ENCODE assay signal across 9 cellular contexts in genomic region chr1:84988588-84988987, GRCh38. TPM values are rescaled to one million over a fixed set of nuclear protein-coding genes. Genes with fewer than 3 reads are reported as not detected.
DNase-seq lines count a peak whose midpoint lies in the region; ATAC-seq, FAIRE-seq and TF ChIP-seq lines count a peak whose summit lies in the region.
"Had no signal": no experiment of that assay in that cellular context is flagged by ENCODE, and none has a peak within 500 bp of the region (broad histone marks: within the 10 kb centered on the region; RNA-seq: fewer than 3 reads in every experiment).

No MANE protein-coding gene starts in this region.

- BruUV-seq in HepG2 (replicated peaks; lab: Mats Ljungman, UMichigan), result no TSS peak

- H3K27me3 ChIP-seq in HepG2 (ENCODE audit: control insufficient read depth in 1 of 2, insufficient read depth in 2 of 2, low read length in 2 of 2), result peaks cover 0 to 5% of the 10 kb centered on the region in 2 experiments; a peak in 2 of 5 replicates

- peak overlapping the region; percentile 60 for H3K27ac Mint-ChIP-seq in activated naive CD8-positive, alpha-beta T cell treated with anti-CD3 and anti-CD28 coated beads, Interleukin-2, amount 50 U/mL, for 24 hours

- TF ChIP-seq POLR2A in HepG2 (IDR thresholded peaks at IDR 0.05; ENCODE audit: insufficient read depth in 1 of 2, low read depth in 2 of 2, low read length in 2 of 2), result no peak

- DNase-seq in activated naive CD8-positive, alpha-beta T cell treated with anti-CD3 and anti-CD28 coated beads, Interleukin-2, amount 50 U/mL, for 24 hours, result no peak
- no peak for DNase-seq in HepG2 (ENCODE audit: low spot score)
- DNase-seq in COR-L47 (lab: John Stamatoyannopoulos, UW), result no peak
- DNase-seq in NCI-H2171 treated with DMSO at 0.1 percent for 48 hours (lab: John Stamatoyannopoulos, UW), result no peak
- no peak for DNase-seq in NCI-H1417 treated with DMSO at 0.1 percent for 48 hours (lab: John Stamatoyannopoulos, UW)
- DNase-seq: stimulated activated CD4-positive, alpha-beta T cell treated with anti-CD3 and anti-CD28 coated beads, Interleukin-1b, Interleukin-23, amount 100 ng/mL, for 48 hours had no signal

- H3K4me2 ChIP-seq in HepG2 (ENCODE audit: low read depth, low read length), result no peak overlapping the region

- H3K4me3 Mint-ChIP-seq in activated naive CD8-positive, alpha-beta T cell treated with anti-CD3 and anti-CD28 coated beads, Interleukin-2, amount 50 U/mL, for 24 hours, result no peak overlapping the region

- in situ Hi-C loops in HepG2 (cut with HindIII; ENCODE audit: extremely low pct_ligation_motif_present, low pct_unique_long_range_greater_than_20kb), result no loop called here

- FAIRE-seq in HepG2 (lab: Jason Lieb, UNC), result no peak

- no peaks in the 10 kb centered on the region for H3K36me3 ChIP-seq in HepG2 (replicated peaks in 1 of 2; ENCODE audit: control insufficient read depth in 1 of 2, insufficient read depth in 2 of 2, low read length in 2 of 2)

- no peaks in the 10 kb centered on the region for H3K9me3 ChIP-seq in HepG2 (ENCODE audit: low read length)

- H3K36me3 Mint-ChIP-seq in activated naive CD8-positive, alpha-beta T cell treated with anti-CD3 and anti-CD28 coated beads, Interleukin-2, amount 50 U/mL, for 24 hours (ENCODE audit: low read depth), result peaks cover 37% of the 10 kb centered on the region

- H3K9ac ChIP-seq in HepG2 (ENCODE audit: insufficient read depth, low read depth, low read length), result no peak overlapping the region

- CTCF ChIA-PET in HepG2 (lab: Yijun Ruan, JAX; ENCODE audit: low intra/inter-chr PET ratio, low total read pairs), result no interaction called here

- intact Hi-C loops in HepG2 (cut with micrococcal nuclease; ENCODE audit: unreplicated experiment), result no loop called here

- POLR2A ChIA-PET in HepG2 (lab: Yijun Ruan, JAX), result no interaction called here

- no peak overlapping the region for H3K4me3 ChIP-seq in HepG2 (replicated peaks in 1 of 3; ENCODE audit: insufficient read depth in 1 of 3, low read depth in 2 of 3, low read length in 3 of 3)

- peak; percentile 47 for ATAC-seq in GM18520 (IDR thresholded peaks at IDR 0.05; ENCODE audit: unreplicated experiment)
- peak; percentile 78 for ATAC-seq in GM21447 (IDR thresholded peaks at IDR 0.05; ENCODE audit: unreplicated experiment)
- ATAC-seq in HG03196 (IDR thresholded peaks at IDR 0.05; ENCODE audit: unreplicated experiment), result peak; percentile 73
- ATAC-seq in activated naive CD8-positive, alpha-beta T cell treated with anti-CD3 and anti-CD28 coated beads, Interleukin-2, amount 50 U/mL, for 24 hours, result peak; percentile 87
- ATAC-seq in HepG2, result no peak

- no peak for TF ChIP-seq CTCF in HepG2 (CRISPR knock-in tag; IDR thresholded peaks at IDR 0.05)

- no peaks in the 10 kb centered on the region for H3K9me3 Mint-ChIP-seq in activated naive CD8-positive, alpha-beta T cell treated with anti-CD3 and anti-CD28 coated beads, Interleukin-2, amount 50 U/mL, for 24 hours

- H3K27me3 Mint-ChIP-seq in activated naive CD8-positive, alpha-beta T cell treated with anti-CD3 and anti-CD28 coated beads, Interleukin-2, amount 50 U/mL, for 24 hours, result peaks cover 2% of the 10 kb centered on the region

- 2% methylated on average over 2 of the region's 2 CpGs for WGBS in HepG2 (ENCODE audit: low lambda C conversion rate)

- H3K27ac ChIP-seq in HepG2 (ENCODE audit: extremely low read length, insufficient read depth, low read length), result no peak overlapping the region

- TF ChIP-seq EP300 in HepG2 (IDR thresholded peaks at IDR 0.05; ENCODE audit: low read depth in 2 of 2, low read length in 2 of 2) (no peak), HepG2 (CRISPR knock-in tag; IDR thresholded peaks at IDR 0.05; ENCODE audit: borderline replicate concordance) (no peak)

- no peak overlapping the region for H2AFZ ChIP-seq in HepG2 (ENCODE audit: low read length)

- no peaks in the 10 kb centered on the region for H4K20me1 ChIP-seq in HepG2 (ENCODE audit: insufficient read depth, low read length)

- H3K4me1 ChIP-seq in HepG2 (ENCODE audit: insufficient read depth, low read length), result no peaks in the 10 kb centered on the region

- TF ChIP-seq RAD21 in HepG2 (CRISPR knock-in tag; IDR thresholded peaks at IDR 0.05), result no peak

- H3K4me1 Mint-ChIP-seq in activated naive CD8-positive, alpha-beta T cell treated with anti-CD3 and anti-CD28 coated beads, Interleukin-2, amount 50 U/mL, for 24 hours, result peaks cover 46% of the 10 kb centered on the region

- no peaks in the 10 kb centered on the region for H3K79me2 ChIP-seq in HepG2 (ENCODE audit: insufficient read depth, low read length)

TF ChIP-seq in HepG2, 621 proteins besides CTCF, POLR2A, EP300 and RAD21 (continues in another document):
- TF ChIP-seq THAP8 (CRISPR knock-in tag; IDR thresholded peaks at IDR 0.05; ENCODE audit: borderline replicate concordance) (no peak), NPAS2 (CRISPR knock-in tag; IDR thresholded peaks at IDR 0.05; ENCODE audit: borderline replicate concordance) (no peak), SRF (IDR thresholded peaks at IDR 0.05; ENCODE audit: low read depth, low read length) (no peak), CENPBD1 (CRISPR knock-in tag; IDR thresholded peaks at IDR 0.05; ENCODE audit: borderline replicate concordance, low read depth) (no peak), SOX13 (IDR thresholded peaks at IDR 0.05) (no peak), SOX13 (CRISPR knock-in tag; conservative IDR thresholded peaks at IDR 0.05 in 1 of 2, IDR thresholded peaks at IDR 0.05 in 1 of 2) (no peak), CBFB (CRISPR knock-in tag; IDR thresholded peaks at IDR 0.05) (no peak), CREM (IDR thresholded peaks at IDR 0.05) (no peak), CREM (CRISPR knock-in tag; IDR thresholded peaks at IDR 0.05) (no peak), GABPB1 (CRISPR knock-in tag; IDR thresholded peaks at IDR 0.05) (no peak), PRPF4 (IDR thresholded peaks at IDR 0.05; ENCODE audit: low read depth, low read length, poor library complexity, severe bottlenecking) (no peak), CBX5 (CRISPR knock-in tag; IDR thresholded peaks at IDR 0.05; ENCODE audit: borderline replicate concordance) (no peak)

RNA-seq across cellular contexts. Expression of gene MCOLN2, which starts 8.3 kb away (rescaled TPM):
- total RNA-seq in HepG2 (2016; rRNA removed; fragmentation: Illumina TruSeq; extraction: Trizol), result not detected in 2 replicates
- total RNA-seq in HepG2 (2016; cell fraction: cytosol; rRNA removed; fragmentation: Illumina TruSeq; extraction: Trizol; ENCODE audit: low read depth), result not detected in 2 replicates
- not detected in 2 replicates for total RNA-seq in HepG2 (2016; cell fraction: insoluble cytoplasmic fraction; rRNA removed; fragmentation: Illumina TruSeq; extraction: Trizol)
- total RNA-seq in HepG2 (2016; cell fraction: membrane; rRNA removed; fragmentation: Illumina TruSeq; extraction: Trizol), result not detected in 2 replicates
- total RNA-seq in HepG2 (2016; cell fraction: nucleus; rRNA removed; fragmentation: Illumina TruSeq; extraction: Trizol), result not detected in 2 replicates
- not detected in 2 replicates for polyA plus RNA-seq in HepG2 (2011; rRNA removed)
- polyA plus RNA-seq in HepG2 (2011; cell fraction: cytosol; rRNA removed), result not detected in 2 replicates
- polyA plus RNA-seq in HepG2 (2011; cell fraction: nucleus; rRNA removed), result 0.27 TPM in 1 of 2 replicates, not detected in the other
- not detected in 2 replicates for polyA plus RNA-seq in HepG2 (2012)
- polyA plus RNA-seq in HepG2 (2016; cell fraction: cytosol; fragmentation: Illumina TruSeq; extraction: Trizol; ENCODE audit: low read depth), result not detected in 2 replicates
- not detected in 2 replicates for polyA plus RNA-seq in HepG2 (2016; cell fraction: insoluble cytoplasmic fraction; fragmentation: Illumina TruSeq; extraction: Trizol; ENCODE audit: low read depth)
- not detected in 2 replicates for polyA plus RNA-seq in HepG2 (2016; cell fraction: membrane; fragmentation: Illumina TruSeq; extraction: Trizol; ENCODE audit: low read depth)
- not detected in 2 replicates for polyA plus RNA-seq in HepG2 (2016; cell fraction: nucleus; fragmentation: Illumina TruSeq; extraction: Trizol; ENCODE audit: insufficient read depth, low read depth)
- not detected in 2 replicates for polyA minus RNA-seq in HepG2 (2011; rRNA and poly(A)+ RNA removed; ENCODE audit: low replicate concordance)
- polyA minus RNA-seq in HepG2 (2011; cell fraction: cytosol; rRNA and poly(A)+ RNA removed), result not detected in 2 replicates
- polyA minus RNA-seq in HepG2 (2011; cell fraction: nucleus; rRNA and poly(A)+ RNA removed), result not detected in 2 replicates

RNA-seq across cellular contexts. Expression of gene MCOLN3, which starts 59.7 kb away (rescaled TPM):
- total RNA-seq in HepG2 (2016; rRNA removed; fragmentation: Illumina TruSeq; extraction: Trizol), result 0.04 TPM in 1 of 2 replicates, not detected in the other
- not detected in 2 replicates for total RNA-seq in HepG2 (2016; cell fraction: cytosol; rRNA removed; fragmentation: Illumina TruSeq; extraction: Trizol; ENCODE audit: low read depth)
- not detected in 2 replicates for total RNA-seq in HepG2 (2016; cell fraction: insoluble cytoplasmic fraction; rRNA removed; fragmentation: Illumina TruSeq; extraction: Trizol)
- total RNA-seq in HepG2 (2016; cell fraction: membrane; rRNA removed; fragmentation: Illumina TruSeq; extraction: Trizol), result not detected in 2 replicates
- total RNA-seq in HepG2 (2016; cell fraction: nucleus; rRNA removed; fragmentation: Illumina TruSeq; extraction: Trizol), result not detected in 2 replicates
- polyA plus RNA-seq in HepG2 (2011; rRNA removed), result 0.03 and 0.04 TPM in 2 replicates
- polyA plus RNA-seq in HepG2 (2011; cell fraction: cytosol; rRNA removed), result not detected in 2 replicates
- not detected in 2 replicates for polyA plus RNA-seq in HepG2 (2011; cell fraction: nucleus; rRNA removed)
- not detected in 2 replicates for polyA plus RNA-seq in HepG2 (2012)
- not detected in 2 replicates for polyA plus RNA-seq in HepG2 (2016; cell fraction: cytosol; fragmentation: Illumina TruSeq; extraction: Trizol; ENCODE audit: low read depth)
- polyA plus RNA-seq in HepG2 (2016; cell fraction: insoluble cytoplasmic fraction; fragmentation: Illumina TruSeq; extraction: Trizol; ENCODE audit: low read depth), result not detected in 2 replicates
- polyA plus RNA-seq in HepG2 (2016; cell fraction: membrane; fragmentation: Illumina TruSeq; extraction: Trizol; ENCODE audit: low read depth), result not detected in 2 replicates
- polyA plus RNA-seq in HepG2 (2016; cell fraction: nucleus; fragmentation: Illumina TruSeq; extraction: Trizol; ENCODE audit: insufficient read depth, low read depth), result not detected in 2 replicates
- polyA minus RNA-seq in HepG2 (2011; rRNA and poly(A)+ RNA removed; ENCODE audit: low replicate concordance), result not detected in 2 replicates
- not detected in 2 replicates for polyA minus RNA-seq in HepG2 (2011; cell fraction: cytosol; rRNA and poly(A)+ RNA removed)
- not detected in 2 replicates for polyA minus RNA-seq in HepG2 (2011; cell fraction: nucleus; rRNA and poly(A)+ RNA removed)
